ENCODE assay signal across 15 cellular contexts in the genomic region with DNA sequence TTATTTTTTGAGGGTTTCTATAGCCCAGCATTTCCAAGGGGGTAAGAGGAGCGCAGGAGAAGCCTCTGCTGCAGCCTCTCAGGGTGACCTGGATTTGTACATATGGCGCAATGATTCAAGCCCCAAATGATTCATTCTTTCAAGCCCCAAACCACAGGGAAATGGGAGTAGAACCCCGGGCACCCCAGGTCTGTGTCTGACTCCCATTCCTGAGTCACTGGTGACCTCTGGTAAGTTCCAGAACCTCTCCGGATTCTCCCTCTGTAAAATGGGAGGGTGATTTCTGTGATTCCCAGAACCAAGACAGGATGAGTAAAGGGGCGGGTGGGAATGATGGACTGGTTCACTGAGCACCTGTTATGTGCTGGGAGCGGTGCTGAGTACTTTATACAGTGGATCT. TPM values are rescaled to one million over a fixed set of nuclear protein-coding genes. Genes with fewer than 3 reads are reported as not detected.
A peak's percentile ranks its signal among the peaks of the same experiment; 100 is the strongest.
DNase-seq lines count a peak whose midpoint lies in the region; ATAC-seq and TF ChIP-seq lines count a peak whose summit lies in the region.
"Had no signal": no experiment of that assay in that cellular context is flagged by ENCODE, and none has a peak within 500 bp of the region (broad histone marks: within the 10 kb centered on the region; RNA-seq: fewer than 3 reads in every experiment).

No MANE protein-coding gene starts in this region.

- peaks cover 51% of the 10 kb centered on the region for H3K4me1 Mint-ChIP-seq in nephron progenitor cell

- H3K4me3 Mint-ChIP-seq in nephron progenitor cell = no peak overlapping the region
- H3K4me3 Mint-ChIP-seq: naive thymus-derived CD4-positive, alpha-beta T cell had no signal

- DNase-seq in LHCN-M2 (ENCODE audit: low read depth) (peak; percentile 94), astrocyte of the spinal cord (ENCODE audit: low read depth, low spot score) (peak; percentile 75), kidney glomerular epithelial cell (lab: John Stamatoyannopoulos, UW) (peak; percentile 86), nephron progenitor cell (no peak), UCSD-AML1 (lab: John Stamatoyannopoulos, UW; ENCODE audit: unreplicated experiment) (no peak), NCI-H748 treated with DMSO at 0.1 percent for 48 hours (lab: John Stamatoyannopoulos, UW) (no peak)
- DNase-seq: cortex of kidney; gastrocnemius medialis; MG63; naive thymus-derived CD4-positive, alpha-beta T cell; NCI-H345; testis had no signal

- in situ Hi-C loops in astrocyte of the spinal cord (cut with HindIII; ENCODE audit: low sequenced_read_pairs) = no loop called here

- peaks cover 17% of the 10 kb centered on the region for H3K27me3 Mint-ChIP-seq in nephron progenitor cell (ENCODE audit: low read depth, poor library complexity)

- H3K9me3 Mint-ChIP-seq in nephron progenitor cell = no peaks in the 10 kb centered on the region
- H3K9me3 Mint-ChIP-seq: naive thymus-derived CD4-positive, alpha-beta T cell had no signal

- no peak overlapping the region for H3K4me3 ChIP-seq in astrocyte of the spinal cord (ENCODE audit: low read depth, low read length)
- H3K4me3 ChIP-seq: gastrocnemius medialis, MG63, right lobe of liver, testis had no signal

- TF ChIP-seq CTCF in C4-2B (conservative IDR thresholded peaks at IDR 0.05) = no peak
- no peak for TF ChIP-seq CTCF in astrocyte of the spinal cord (IDR thresholded peaks at IDR 0.05; ENCODE audit: low read depth, low read length)
- TF ChIP-seq CTCF in nephron progenitor cell (IDR thresholded peaks at IDR 0.05) = no peak

- ATAC-seq in GM21447 (IDR thresholded peaks at IDR 0.05; ENCODE audit: unreplicated experiment) = no peak
- ATAC-seq: gastrocnemius medialis; naive thymus-derived CD4-positive, alpha-beta T cell; right lobe of liver had no signal

- H3K36me3 Mint-ChIP-seq in nephron progenitor cell (ENCODE audit: low read depth) = no peaks in the 10 kb centered on the region
- H3K36me3 Mint-ChIP-seq: naive thymus-derived CD4-positive, alpha-beta T cell had no signal

- H3K27ac ChIP-seq in C4-2B = peak overlapping the region; percentile 26; the same call in 1 of the 2 replicates
- H3K27ac ChIP-seq: right lobe of liver, testis had no signal

- H3K27ac Mint-ChIP-seq in nephron progenitor cell = no peak overlapping the region

RNA-seq across cellular contexts. Expression of a gene that starts 20.1 kb away (rescaled TPM):
- total RNA-seq in LHCN-M2 (2014; rRNA removed) = not detected in 2 replicates
- polyA plus RNA-seq in LHCN-M2 (2012) = not detected
- total RNA-seq: naive thymus-derived CD4-positive, alpha-beta T cell had no signal
- polyA plus RNA-seq: naive thymus-derived CD4-positive, alpha-beta T cell had no signal

RNA-seq across cellular contexts. Expression of a gene that starts 39.8 kb away (rescaled TPM):
- 3.4 and 3.9 TPM in 2 replicates for total RNA-seq in LHCN-M2 (2014; rRNA removed)
- 5.8 TPM for polyA plus RNA-seq in LHCN-M2 (2012)
- polyA plus RNA-seq: naive thymus-derived CD4-positive, alpha-beta T cell had no signal

Comparison
In these comparisons a context has a peak if more than half of its experiments do, and no peak if none do; other contexts are left out.
1. DNase-seq: peak in LHCN-M2 (single experiment), astrocyte of the spinal cord (single experiment) and kidney glomerular epithelial cell (single experiment); none in nephron progenitor cell (single experiment), UCSD-AML1 (single experiment) and NCI-H748 treated with DMSO at 0.1 percent for 48 hours (single experiment).